Comparison of ENCODE assay signal across 8 cellular contexts in genomic region chrX:48761674-48762471, GRCh38. TPM values are rescaled to one million over a fixed set of nuclear protein-coding genes. Genes with fewer than 3 reads are reported as not detected.
DNase-seq lines count a peak whose midpoint lies in the region; ATAC-seq, FAIRE-seq and TF ChIP-seq lines count a peak whose summit lies in the region.

GLOD5 (plus strand) TSS chrX:48761747; CDS start chrX:48761791, 44 bp downstream.

- no peaks in the 10 kb centered on the region for H3K36me3 Mint-ChIP-seq in activated T-helper 1 cell treated with anti-CD3 and anti-CD28 coated beads, Interleukin-12 subunit alpha, Interleukin-12 subunit beta, Interleukin-2, Interleukin-4 antibody, amounts not matched to agents 30 ng/mL and 10 ng/mL and 1 ng/mL, durations not matched to agents 14 hours and 24 hours and 36 hours (ENCODE audit: low read depth)
- no peaks in the 10 kb centered on the region for H3K36me3 Mint-ChIP-seq in T-helper 17 cell (ENCODE audit: low read depth)

- H3K9me3 ChIP-seq in HepG2 (ENCODE audit: low read length): no peaks in the 10 kb centered on the region
- no peaks in the 10 kb centered on the region for H3K9me3 ChIP-seq in T-helper 17 cell (ENCODE audit: control insufficient read depth, low read length, poor library complexity, severe bottlenecking)

- peak; percentile 86 for TF ChIP-seq CTCF in HepG2 (CRISPR knock-in tag; IDR thresholded peaks at IDR 0.05)

- peaks cover 4% of the 10 kb centered on the region for H3K27me3 Mint-ChIP-seq in activated T-helper 1 cell treated with anti-CD3 and anti-CD28 coated beads, Interleukin-12 subunit alpha, Interleukin-12 subunit beta, Interleukin-2, Interleukin-4 antibody, amounts not matched to agents 30 ng/mL and 10 ng/mL and 1 ng/mL, durations not matched to agents 14 hours and 24 hours and 36 hours (ENCODE audit: insufficient read depth)
- H3K27me3 Mint-ChIP-seq in T-helper 17 cell: no peaks in the 10 kb centered on the region

- POLR2A ChIA-PET in HepG2 (lab: Yijun Ruan, JAX): interaction anchor here (1.0 kb wide), 1 partner anchor 25 kb away, joined by 3 read pairs; no protein-coding TSS in a partner anchor

- WGBS in HepG2 (ENCODE audit: low lambda C conversion rate): 11% methylated on average over 6 of the region's 12 CpGs

- H3K4me1 ChIP-seq in HepG2 (ENCODE audit: insufficient read depth, low read length): peaks cover 7% of the 10 kb centered on the region; the same call in 1 of the 2 replicates

- DNase-seq in Daoy (ENCODE audit: low read depth) (peak; percentile 53), NCI-H1092 treated with DMSO at 0.1 percent for 48 hours (lab: John Stamatoyannopoulos, UW) (peak; percentile 57), HepG2 (ENCODE audit: low spot score) (peak; percentile 45), AG08396 (ENCODE audit: low spot score) (no peak), T-helper 17 cell (no peak), dedifferentiated amniotic fluid mesenchymal stem cell (ENCODE audit: extremely low spot score) (no peak)
- peak; percentile 1 for DNase-seq in activated T-helper 1 cell treated with anti-CD3 and anti-CD28 coated beads, Interleukin-12 subunit alpha, Interleukin-12 subunit beta, Interleukin-2, Interleukin-4 antibody, amounts not matched to agents 30 ng/mL and 10 ng/mL and 1 ng/mL, durations not matched to agents 14 hours and 24 hours and 36 hours (ENCODE audit: low spot score)

- no peak within 1 kb of the TSS for H2AFZ ChIP-seq in HepG2 (ENCODE audit: low read length)

- peak within 1 kb of the TSS; percentile 35 to 62 (median 59); a peak in 4 of 6 replicates for H3K4me3 ChIP-seq in HepG2 (replicated peaks in 1 of 3; ENCODE audit: insufficient read depth in 1 of 3, low read depth in 2 of 3, low read length in 3 of 3)

- H3K9ac ChIP-seq in HepG2 (ENCODE audit: insufficient read depth, low read depth, low read length): peak within 1 kb of the TSS; percentile 54

- TF ChIP-seq POLR2A in HepG2 (IDR thresholded peaks at IDR 0.05; ENCODE audit: insufficient read depth in 1 of 2, low read depth in 2 of 2, low read length in 2 of 2): no peak

- H3K27me3 ChIP-seq in HepG2 (ENCODE audit: control insufficient read depth in 1 of 2, insufficient read depth in 2 of 2, low read length in 2 of 2): no peaks in the 10 kb centered on the region

- H4K20me1 ChIP-seq in HepG2 (ENCODE audit: insufficient read depth, low read length): no peaks in the 10 kb centered on the region

- no peak within 1 kb of the TSS for H3K4me3 Mint-ChIP-seq in activated T-helper 1 cell treated with anti-CD3 and anti-CD28 coated beads, Interleukin-12 subunit alpha, Interleukin-12 subunit beta, Interleukin-2, Interleukin-4 antibody, amounts not matched to agents 30 ng/mL and 10 ng/mL and 1 ng/mL, durations not matched to agents 14 hours and 24 hours and 36 hours
- no peak within 1 kb of the TSS for H3K4me3 Mint-ChIP-seq in T-helper 17 cell

- H3K27ac Mint-ChIP-seq in activated T-helper 1 cell treated with anti-CD3 and anti-CD28 coated beads, Interleukin-12 subunit alpha, Interleukin-12 subunit beta, Interleukin-2, Interleukin-4 antibody, amounts not matched to agents 30 ng/mL and 10 ng/mL and 1 ng/mL, durations not matched to agents 14 hours and 24 hours and 36 hours: no peak within 1 kb of the TSS
- H3K27ac Mint-ChIP-seq in T-helper 17 cell: no peak within 1 kb of the TSS

- no peak within 1 kb of the TSS for H3K27ac ChIP-seq in HepG2 (ENCODE audit: extremely low read length, insufficient read depth, low read length)

- BruUV-seq in HepG2 (replicated peaks; lab: Mats Ljungman, UMichigan): no TSS peak

- no peaks in the 10 kb centered on the region for H3K9me3 Mint-ChIP-seq in activated T-helper 1 cell treated with anti-CD3 and anti-CD28 coated beads, Interleukin-12 subunit alpha, Interleukin-12 subunit beta, Interleukin-2, Interleukin-4 antibody, amounts not matched to agents 30 ng/mL and 10 ng/mL and 1 ng/mL, durations not matched to agents 14 hours and 24 hours and 36 hours

- intact Hi-C loops in activated T-helper 1 cell treated with anti-CD3 and anti-CD28 coated beads, Interleukin-12 subunit alpha, Interleukin-12 subunit beta, Interleukin-2, Interleukin-4 antibody, amounts not matched to agents 30 ng/mL and 10 ng/mL and 1 ng/mL, durations not matched to agents 14 hours and 24 hours and 36 hours (cut with micrococcal nuclease): no loop called here
- intact Hi-C loops in HepG2 (cut with micrococcal nuclease; ENCODE audit: unreplicated experiment): loop anchor here (5.0 to 10.0 kb wide), 2 partner anchors 153 to 185 kb away; partner anchors contain the start of genes PIM2 and SLC35A2

- in situ Hi-C loops in HepG2 (cut with HindIII; ENCODE audit: extremely low pct_ligation_motif_present, low pct_unique_long_range_greater_than_20kb): no loop called here

- H3K36me3 ChIP-seq in HepG2 (replicated peaks in 1 of 2; ENCODE audit: control insufficient read depth in 1 of 2, insufficient read depth in 2 of 2, low read length in 2 of 2): no peaks in the 10 kb centered on the region

- H3K4me1 Mint-ChIP-seq in activated T-helper 1 cell treated with anti-CD3 and anti-CD28 coated beads, Interleukin-12 subunit alpha, Interleukin-12 subunit beta, Interleukin-2, Interleukin-4 antibody, amounts not matched to agents 30 ng/mL and 10 ng/mL and 1 ng/mL, durations not matched to agents 14 hours and 24 hours and 36 hours (ENCODE audit: low read depth): peaks cover 8% of the 10 kb centered on the region
- H3K4me1 Mint-ChIP-seq in T-helper 17 cell: peaks cover 6% of the 10 kb centered on the region

- no peak for TF ChIP-seq EP300 in HepG2 (IDR thresholded peaks at IDR 0.05; ENCODE audit: low read depth in 2 of 2, low read length in 2 of 2)
- no peak for TF ChIP-seq EP300 in HepG2 (CRISPR knock-in tag; IDR thresholded peaks at IDR 0.05; ENCODE audit: borderline replicate concordance)

- CTCF ChIA-PET in HepG2 (lab: Yijun Ruan, JAX; ENCODE audit: low intra/inter-chr PET ratio, low total read pairs): interaction anchor here (1.4 kb wide), 1 partner anchor 155 kb away, joined by 5 read pairs; no protein-coding TSS in a partner anchor

- no peaks in the 10 kb centered on the region for H3K79me2 ChIP-seq in HepG2 (ENCODE audit: insufficient read depth, low read length)

- peak; percentile 74 for TF ChIP-seq RAD21 in HepG2 (CRISPR knock-in tag; IDR thresholded peaks at IDR 0.05)

- peak; percentile 76 for FAIRE-seq in HepG2 (lab: Jason Lieb, UNC)

- peak within 1 kb of the TSS; percentile 83 for H3K4me2 ChIP-seq in HepG2 (ENCODE audit: low read depth, low read length)

- ATAC-seq in HepG2 (peak; percentile 99), T-helper 17 cell (no peak), GM19467 (IDR thresholded peaks at IDR 0.05; ENCODE audit: unreplicated experiment) (no peak)

TF ChIP-seq in HepG2, 621 proteins besides CTCF, POLR2A, EP300 and RAD21 (continues in another document):
- TF ChIP-seq RBM39 (IDR thresholded peaks at IDR 0.05; ENCODE audit: low read depth, low read length, poor library complexity, severe bottlenecking): no peak
- TF ChIP-seq ETV5 (CRISPR knock-in tag; IDR thresholded peaks at IDR 0.05; ENCODE audit: borderline replicate concordance): peak; percentile 36; the same call in 1 of the 2 replicates
- TF ChIP-seq CSRNP1 (CRISPR knock-in tag; IDR thresholded peaks at IDR 0.05): no peak

RNA-seq across cellular contexts. Expression of gene GLOD5, which starts in this region (rescaled TPM):
- total RNA-seq in Daoy (2014; rRNA removed; shearing (Covaris generic)): not detected in 2 replicates
- not detected in 2 replicates for total RNA-seq in activated T-helper 1 cell treated with anti-CD3 and anti-CD28 coated beads, Interleukin-12 subunit alpha, Interleukin-12 subunit beta, Interleukin-2, Interleukin-4 antibody, amounts not matched to agents 30 ng/mL and 10 ng/mL and 1 ng/mL, durations not matched to agents 14 hours and 24 hours and 36 hours
- total RNA-seq in HepG2 (2016; rRNA removed; fragmentation: Illumina TruSeq; extraction: Trizol) (0.73 and 0.93 TPM in 2 replicates), T-helper 17 cell (not detected)
- total RNA-seq in HepG2 (2016; cell fraction: cytosol; rRNA removed; fragmentation: Illumina TruSeq; extraction: Trizol; ENCODE audit: low read depth): 0.61 and 0.97 TPM in 2 replicates
- total RNA-seq in HepG2 (2016; cell fraction: insoluble cytoplasmic fraction; rRNA removed; fragmentation: Illumina TruSeq; extraction: Trizol): 0.71 and 1.2 TPM in 2 replicates
- 0.68 and 0.79 TPM in 2 replicates for total RNA-seq in HepG2 (2016; cell fraction: membrane; rRNA removed; fragmentation: Illumina TruSeq; extraction: Trizol)
- not detected in 2 replicates for total RNA-seq in HepG2 (2016; cell fraction: nucleus; rRNA removed; fragmentation: Illumina TruSeq; extraction: Trizol)
- polyA plus RNA-seq in HepG2 (2011; rRNA removed): 1.3 and 1.5 TPM in 2 replicates
- 1.1 and 1.3 TPM in 2 replicates for polyA plus RNA-seq in HepG2 (2011; cell fraction: cytosol; rRNA removed)
- 0.50 TPM in 1 of 2 replicates, not detected in the other for polyA plus RNA-seq in HepG2 (2011; cell fraction: nucleus; rRNA removed)
- polyA plus RNA-seq in HepG2 (2012): 0.79 and 1.2 TPM in 2 replicates
- 0.68 and 1.3 TPM in 2 replicates for polyA plus RNA-seq in HepG2 (2016; cell fraction: cytosol; fragmentation: Illumina TruSeq; extraction: Trizol; ENCODE audit: low read depth)
- polyA plus RNA-seq in HepG2 (2016; cell fraction: insoluble cytoplasmic fraction; fragmentation: Illumina TruSeq; extraction: Trizol; ENCODE audit: low read depth): 1.7 and 2.6 TPM in 2 replicates
- polyA plus RNA-seq in HepG2 (2016; cell fraction: membrane; fragmentation: Illumina TruSeq; extraction: Trizol; ENCODE audit: low read depth): 0.88 TPM in 2 replicates
- polyA plus RNA-seq in HepG2 (2016; cell fraction: nucleus; fragmentation: Illumina TruSeq; extraction: Trizol; ENCODE audit: insufficient read depth, low read depth): 1.2 TPM in 1 of 2 replicates, not detected in the other
- 2.3 TPM in 1 of 2 replicates, not detected in the other for polyA minus RNA-seq in HepG2 (2011; rRNA and poly(A)+ RNA removed; ENCODE audit: low replicate concordance)
- not detected in 2 replicates for polyA minus RNA-seq in HepG2 (2011; cell fraction: cytosol; rRNA and poly(A)+ RNA removed)
- polyA minus RNA-seq in HepG2 (2011; cell fraction: nucleus; rRNA and poly(A)+ RNA removed): not detected in 2 replicates

Comparison
In these comparisons a context has a peak if more than half of its experiments do, and no peak if none do; other contexts are left out.
1. Peak in DNase-seq in Daoy; RNA of the gene not detected or under 1 TPM.
2. Peak in DNase-seq in activated T-helper 1 cell treated with anti-CD3 and anti-CD28 coated beads, Interleukin-12 subunit alpha, Interleukin-12 subunit beta, Interleukin-2, Interleukin-4 antibody, amounts not matched to agents 30 ng/mL and 10 ng/mL and 1 ng/mL, durations not matched to agents 14 hours and 24 hours and 36 hours; RNA of the gene not detected or under 1 TPM.
3. DNase-seq: peak in NCI-H1092 treated with DMSO at 0.1 percent for 48 hours (single experiment) and HepG2 (single experiment); none in AG08396 (single experiment), T-helper 17 cell (0 of 3) and dedifferentiated amniotic fluid mesenchymal stem cell (single experiment).